ENCODE assay signal across 5 cellular contexts in the genomic region with DNA sequence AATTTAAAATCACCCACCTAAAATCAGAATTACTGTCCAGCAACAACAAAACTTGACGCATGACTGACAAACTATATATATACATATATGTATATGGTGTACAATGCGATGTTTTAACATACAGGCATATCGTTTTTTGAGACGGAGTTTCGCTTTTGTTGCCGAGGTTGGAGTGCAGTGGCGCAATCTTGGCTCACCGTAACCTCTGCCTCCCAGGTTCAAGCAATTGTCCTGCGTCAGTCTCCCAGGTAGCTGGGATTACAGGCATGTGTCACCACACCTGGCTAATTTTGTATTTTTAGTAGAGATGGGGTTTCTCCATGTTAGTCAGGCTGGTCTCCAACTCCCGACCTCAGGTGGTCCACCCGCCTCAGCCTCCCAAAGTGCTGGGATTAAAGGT. TPM values are rescaled to one million over a fixed set of nuclear protein-coding genes. Genes with fewer than 3 reads are reported as not detected.
"Had no signal": no experiment of that assay in that cellular context is flagged by ENCODE, and none has a peak within 500 bp of the region (broad histone marks: within the 10 kb centered on the region; RNA-seq: fewer than 3 reads in every experiment).

No MANE protein-coding gene starts in this region.

RNA-seq across cellular contexts. Expression of a gene that starts 16.1 kb away (rescaled TPM):
- total RNA-seq: HepG2, HT-29, HT1080, IMR-90, K562 had no signal
- polyA plus RNA-seq: HepG2, IMR-90 had no signal
